ENCODE assay signal across 8 cellular contexts in the genomic region with DNA sequence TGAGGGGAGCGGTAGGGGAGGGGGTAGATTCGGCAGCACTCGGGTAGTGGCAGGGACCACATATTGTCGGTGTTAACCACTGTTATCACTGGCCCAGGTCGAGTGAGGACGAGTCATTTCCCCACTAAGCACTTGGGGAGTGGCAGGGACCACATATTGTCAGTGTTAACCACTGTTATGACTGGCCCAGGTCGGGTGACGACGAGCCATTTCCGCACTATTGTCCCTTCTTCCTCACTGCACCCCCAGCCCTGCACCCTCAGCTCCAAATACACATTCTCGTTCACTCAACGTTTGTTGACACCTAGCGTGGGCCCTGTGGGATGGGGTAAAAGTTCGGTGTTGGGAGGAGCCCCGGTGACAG. TPM values are rescaled to one million over a fixed set of nuclear protein-coding genes. Genes with fewer than 3 reads are reported as not detected.
DNase-seq lines count a peak whose midpoint lies in the region; ATAC-seq and TF ChIP-seq lines count a peak whose summit lies in the region.

No MANE protein-coding gene starts in this region.

- H3K27ac ChIP-seq in SJSA1 (no peak overlapping the region), ascending aorta (peak overlapping the region; percentile 80 to 93), left lung (peak overlapping the region; percentile 86 to 93)

- H3K9me3 ChIP-seq in SJSA1 (replicated peaks) (no peaks in the 10 kb centered on the region), ascending aorta (no peaks in the 10 kb centered on the region), left lung (no peaks in the 10 kb centered on the region)

- no peaks in the 10 kb centered on the region for H3K27me3 ChIP-seq in SJSA1 (replicated peaks)
- no peaks in the 10 kb centered on the region for H3K27me3 ChIP-seq in ascending aorta
- H3K27me3 ChIP-seq in left lung, result no peaks in the 10 kb centered on the region

- H3K36me3 ChIP-seq in SJSA1, result peaks cover 4% of the 10 kb centered on the region; the same call in 1 of the 2 replicates
- peaks cover 0 to 9% of the 10 kb centered on the region in 2 donors for H3K36me3 ChIP-seq in ascending aorta
- peaks cover 0 to 6% of the 10 kb centered on the region in 2 donors for H3K36me3 ChIP-seq in left lung

- POLR2A ChIA-PET in HEK293T (lab: Yijun Ruan, JAX), result interaction anchor here (0.8 to 2.5 kb wide), 12 partner anchors 9 to 112 kb away, joined by 3 to 11 read pairs (median 5); partner anchors contain the start of gene FBXL3

- H3K4me1 ChIP-seq in SJSA1 (replicated peaks) (peaks cover 6% of the 10 kb centered on the region), ascending aorta (peaks cover 0 to 9% of the 10 kb centered on the region in 2 donors), left lung (peaks cover 0 to 30% of the 10 kb centered on the region in 2 donors)

- no peak for DNase-seq in SJSA1 (ENCODE audit: low read depth in 1 of 2, low spot score in 2 of 2)
- DNase-seq in ascending aorta (ENCODE audit: low spot score in 2 of 2), result peak in 1 of 2 donors; percentile 20
- peak in 1 of 2 donors; percentile 43 for DNase-seq in left lung
- peak; percentile 60 for DNase-seq in stimulated activated CD8-positive, alpha-beta memory T cell treated with anti-CD3 and anti-CD28 coated beads, Interleukin-12 subunit alpha, Interleukin-12 subunit beta, amount 100 ng/mL, for 1 hour (ENCODE audit: low read depth)
- no peak for DNase-seq in HEK293T (ENCODE audit: extremely low spot score)
- no peak for DNase-seq in SIG-M5 (lab: John Stamatoyannopoulos, UW)

- CTCF ChIA-PET in HEK293T (lab: Yijun Ruan, JAX), result interaction anchor here (0.6 to 2.7 kb wide), 2 partner anchors 10 to 601 kb away, joined by 3 to 20 read pairs; no protein-coding TSS in a partner anchor

- peak overlapping the region; percentile 58 for H3K4me3 ChIP-seq in SJSA1
- peak overlapping the region; percentile 68 to 75 for H3K4me3 ChIP-seq in ascending aorta
- peak overlapping the region; percentile 59 to 79 for H3K4me3 ChIP-seq in left lung

- no peak for TF ChIP-seq CTCF in ascending aorta (IDR thresholded peaks at IDR 0.05)
- no peak for TF ChIP-seq CTCF in left lung (IDR thresholded peaks at IDR 0.05)

- intact Hi-C loops in ascending aorta (cut with DNase I) (loop anchor here (5.0 to 10.0 kb wide), 2 partner anchors 104 to 1117 kb away; partner anchors contain the start of gene KCTD12), left lung (cut with DNase I) (no loop called here)

- ATAC-seq in GM18511 (IDR thresholded peaks at IDR 0.05; ENCODE audit: unreplicated experiment) (peak; percentile 72), HG02840 (IDR thresholded peaks at IDR 0.05; ENCODE audit: low FRiP score, unreplicated experiment) (peak; percentile 50), left lung (peak; percentile 16)

TF ChIP-seq in HEK293T, 16 proteins besides CTCF, POLR2A, EP300 and RAD21:
- TF ChIP-seq ARNT (IDR thresholded peaks at IDR 0.05) (no peak), BHLHE40 (IDR thresholded peaks at IDR 0.05; ENCODE audit: borderline replicate concordance) (no peak), FOXM1 (IDR thresholded peaks at IDR 0.05; ENCODE audit: borderline replicate concordance) (no peak), SP1 (IDR thresholded peaks at IDR 0.05) (no peak), LEF1 (IDR thresholded peaks at IDR 0.05; ENCODE audit: borderline replicate concordance) (no peak), CTBP1 (IDR thresholded peaks at IDR 0.05; ENCODE audit: borderline replicate concordance) (no peak), ELF4 (IDR thresholded peaks at IDR 0.05) (no peak), FOXK2 (IDR thresholded peaks at IDR 0.05) (no peak), TARDBP (IDR thresholded peaks at IDR 0.05) (no peak), ZNF384 (IDR thresholded peaks at IDR 0.05) (no peak), FOXA1 (IDR thresholded peaks at IDR 0.05) (no peak), L3MBTL2 (conservative IDR thresholded peaks at IDR 0.05) (no peak), SUZ12 (IDR thresholded peaks at IDR 0.05) (no peak), HDGF (IDR thresholded peaks at IDR 0.05; ENCODE audit: borderline replicate concordance) (no peak), NFRKB (IDR thresholded peaks at IDR 0.05) (no peak)
- TF ChIP-seq, protein P1, sequence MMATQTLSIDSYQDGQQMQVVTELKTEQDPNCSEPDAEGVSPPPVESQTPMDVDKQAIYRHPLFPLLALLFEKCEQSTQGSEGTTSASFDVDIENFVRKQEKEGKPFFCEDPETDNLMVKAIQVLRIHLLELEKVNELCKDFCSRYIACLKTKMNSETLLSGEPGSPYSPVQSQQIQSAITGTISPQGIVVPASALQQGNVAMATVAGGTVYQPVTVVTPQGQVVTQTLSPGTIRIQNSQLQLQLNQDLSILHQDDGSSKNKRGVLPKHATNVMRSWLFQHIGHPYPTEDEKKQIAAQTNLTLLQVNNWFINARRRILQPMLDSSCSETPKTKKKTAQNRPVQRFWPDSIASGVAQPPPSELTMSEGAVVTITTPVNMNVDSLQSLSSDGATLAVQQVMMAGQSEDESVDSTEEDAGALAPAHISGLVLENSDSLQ (IDR thresholded peaks at IDR 0.05), result no peak

RNA-seq across cellular contexts. Expression of gene CLN5, which starts 0.5 kb away (rescaled TPM):
- total RNA-seq in SJSA1 (2014; rRNA removed; shearing (Covaris generic)), result 25.3 and 25.9 TPM in 2 replicates
- total RNA-seq in ascending aorta (2.0 TPM), left lung (10 to 100 TPM; 34.7 to 43.4 TPM)

RNA-seq across cellular contexts. Expression of gene FBXL3, which starts 35.5 kb away (rescaled TPM):
- total RNA-seq in SJSA1 (2014; rRNA removed; shearing (Covaris generic)), result 38.3 and 57.5 TPM in 2 replicates
- total RNA-seq in ascending aorta (102 TPM), left lung (10 to 100 TPM; 38.8 to 46.1 TPM)

RNA-seq across cellular contexts. Expression of gene ACOD1, which starts 43.1 kb away (rescaled TPM):
- total RNA-seq in SJSA1 (2014; rRNA removed; shearing (Covaris generic)), result not detected in 2 replicates
- total RNA-seq in ascending aorta (not detected), left lung (1 to 10 TPM in 1 of 2 donors, not detected in 1; 1.6 TPM)

Comparison
In these comparisons a context has a peak if more than half of its experiments do, and no peak if none do; other contexts are left out.
1. ATAC-seq: peak in every context shown above with its lines; median percentile 72 in GM18511; 50 in HG02840; 16 in left lung.